18 cellular contexts compared by ENCODE assay signal in genomic region chr12:82959821-82960220, GRCh38.
DNase-seq lines count a peak whose midpoint lies in the region; ATAC-seq and TF ChIP-seq lines count a peak whose summit lies in the region.
"Had no signal": no experiment of that assay in that cellular context is flagged by ENCODE, and none has a peak within 500 bp of the region (broad histone marks: within the 10 kb centered on the region; RNA-seq: fewer than 3 reads in every experiment).

No MANE protein-coding gene starts in this region.

- H3K9me3 ChIP-seq in CD4-positive, CD25-positive, alpha-beta regulatory T cell (ENCODE audit: control insufficient read depth in 2 of 2, low read length in 2 of 2): no peaks in the 10 kb centered on the region
- H3K9me3 ChIP-seq: Caco-2, SK-N-SH had no signal

- H3K27me3 Mint-ChIP-seq in CD4-positive, CD25-positive, alpha-beta regulatory T cell: no peaks in the 10 kb centered on the region
- H3K27me3 Mint-ChIP-seq: B cell had no signal

- H3K27ac ChIP-seq in CD4-positive, CD25-positive, alpha-beta regulatory T cell (ENCODE audit: insufficient read depth, low read length, poor library complexity, severe bottlenecking): no peak overlapping the region
- H3K27ac ChIP-seq in VCaP: peak overlapping the region; percentile 24

- peak overlapping the region in 2 of 4 donors; percentile 13 to 41 for H3K4me3 Mint-ChIP-seq in CD4-positive, CD25-positive, alpha-beta regulatory T cell
- H3K4me3 Mint-ChIP-seq: B cell had no signal

- ATAC-seq in CD4-positive, CD25-positive, alpha-beta regulatory T cell (ENCODE audit: low read depth in 2 of 2): no peak
- ATAC-seq in GM18907 (IDR thresholded peaks at IDR 0.05; ENCODE audit: unreplicated experiment) (peak; percentile 49), HG03442 (IDR thresholded peaks at IDR 0.05; ENCODE audit: unreplicated experiment) (peak; percentile 50), GM19328 (IDR thresholded peaks at IDR 0.05; ENCODE audit: unreplicated experiment) (no peak), HG02588 (IDR thresholded peaks at IDR 0.05; ENCODE audit: unreplicated experiment) (no peak)
- ATAC-seq: K562 had no signal

- H3K36me3 ChIP-seq in CD4-positive, CD25-positive, alpha-beta regulatory T cell (ENCODE audit: control insufficient read depth, insufficient read depth, low read length): no peaks in the 10 kb centered on the region

- no peaks in the 10 kb centered on the region for H3K4me1 ChIP-seq in CD4-positive, CD25-positive, alpha-beta regulatory T cell (ENCODE audit: control insufficient read depth, insufficient read depth, low read length, poor library complexity, severe bottlenecking)

- no peaks in the 10 kb centered on the region for H3K27me3 ChIP-seq in CD4-positive, CD25-positive, alpha-beta regulatory T cell (ENCODE audit: control insufficient read depth, insufficient read depth, low read length)

- peak in 2 of 3 donors; percentile 8 to 34 for DNase-seq in CD4-positive, CD25-positive, alpha-beta regulatory T cell
- DNase-seq in UCSD-AML1 (lab: John Stamatoyannopoulos, UW; ENCODE audit: unreplicated experiment): no peak
- no peak for DNase-seq in NCI-H2081 (lab: John Stamatoyannopoulos, UW)
- DNase-seq: Caco-2, NCI-H1105, NCI-H2081 treated with DMSO at 0.1 percent for 48 hours, NCI-H446 treated with DMSO at 0.1 percent for 48 hours, NCI-H748 treated with DMSO at 0.1 percent for 48 hours, RPMI8226, SHP77 treated with DMSO at 0.1 percent for 48 hours, SK-N-SH had no signal

- no peak for TF ChIP-seq CTCF in VCaP (conservative IDR thresholded peaks at IDR 0.05)

- peak overlapping the region in 1 of 3 donors; percentile 8 for H3K27ac Mint-ChIP-seq in CD4-positive, CD25-positive, alpha-beta regulatory T cell
- H3K27ac Mint-ChIP-seq: B cell had no signal

- H3K4me1 Mint-ChIP-seq in CD4-positive, CD25-positive, alpha-beta regulatory T cell: peaks cover 10 to 17% (median 11%) of the 10 kb centered on the region in 4 donors
- H3K4me1 Mint-ChIP-seq: B cell had no signal

- H3K36me3 Mint-ChIP-seq in CD4-positive, CD25-positive, alpha-beta regulatory T cell: no peaks in the 10 kb centered on the region

- H3K4me3 ChIP-seq in CD4-positive, CD25-positive, alpha-beta regulatory T cell (ENCODE audit: low read depth, low read length): no peak overlapping the region
- H3K4me3 ChIP-seq: K562 had no signal

- peaks cover 0 to 3% (median 0%) of the 10 kb centered on the region in 7 donors for H3K9me3 Mint-ChIP-seq in CD4-positive, CD25-positive, alpha-beta regulatory T cell

Comparison
In these comparisons a context has a peak if more than half of its experiments do, and no peak if none do; other contexts are left out.
1. ATAC-seq: peak in GM18907 (single experiment) and HG03442 (single experiment); none in CD4-positive, CD25-positive, alpha-beta regulatory T cell (0 of 2), GM19328 (single experiment) and HG02588 (single experiment).
2. DNase-seq: peak in CD4-positive, CD25-positive, alpha-beta regulatory T cell (2 of 3); none in UCSD-AML1 (single experiment) and NCI-H2081 (0 of 2).